In genomic region chr5:55232194-55232984, GRCh38 we compare ENCODE assay signal across 8 cellular contexts.
DNase-seq lines count a peak whose midpoint lies in the region; ATAC-seq lines count a peak whose summit lies in the region.

No MANE protein-coding gene starts in this region.

- no peak overlapping the region for H3K27ac ChIP-seq in HUES6 (ENCODE audit: low read depth, low read length)

- peaks cover 41% of the 10 kb centered on the region for H3K4me1 Mint-ChIP-seq in activated T-cell treated with anti-CD3 and anti-CD28 coated beads, Interleukin-2, amount 50 U/mL, for 24 hours (ENCODE audit: low read depth)

- peaks cover 97% of the 10 kb centered on the region for H3K27me3 ChIP-seq in HUES6 (ENCODE audit: control insufficient read depth, insufficient read depth, low read length)

- no peak for ATAC-seq in GM18861 (IDR thresholded peaks at IDR 0.05; ENCODE audit: unreplicated experiment)

- peak overlapping the region; percentile 37 for H3K27ac Mint-ChIP-seq in activated T-cell treated with anti-CD3 and anti-CD28 coated beads, Interleukin-2, amount 50 U/mL, for 24 hours

- H3K9ac ChIP-seq in HUES6 (ENCODE audit: low read length): peak overlapping the region; percentile 17

- H3K4me3 ChIP-seq in HUES6 (ENCODE audit: low read depth, low read length): peak overlapping the region; percentile 65

- DNase-seq in NCI-H524 (lab: John Stamatoyannopoulos, UW): peak; percentile 27 to 59
- no peak for DNase-seq in NCI-H524 treated with DMSO at 0.1 percent for 48 hours (lab: John Stamatoyannopoulos, UW)
- peak; percentile 60 for DNase-seq in activated T-cell treated with anti-CD3 and anti-CD28 coated beads, Interleukin-2, amount 50 U/mL, for 24 hours
- peak; percentile 64 for DNase-seq in glomerular visceral epithelial cell (ENCODE audit: extremely low spot score)
- DNase-seq in posterior cingulate gyrus: peak in 6 of 10 donors; percentile 30 to 87 (median 62)
- no peak for DNase-seq in pons (ENCODE audit: low spot score)

- H3K27me3 Mint-ChIP-seq in activated T-cell treated with anti-CD3 and anti-CD28 coated beads, Interleukin-2, amount 50 U/mL, for 24 hours: peaks cover 91% of the 10 kb centered on the region

- no peaks in the 10 kb centered on the region for H3K36me3 Mint-ChIP-seq in activated T-cell treated with anti-CD3 and anti-CD28 coated beads, Interleukin-2, amount 50 U/mL, for 24 hours (ENCODE audit: low read depth)

- peak overlapping the region; percentile 71 for H3K4me3 Mint-ChIP-seq in activated T-cell treated with anti-CD3 and anti-CD28 coated beads, Interleukin-2, amount 50 U/mL, for 24 hours

- no peaks in the 10 kb centered on the region for H3K9me3 Mint-ChIP-seq in activated T-cell treated with anti-CD3 and anti-CD28 coated beads, Interleukin-2, amount 50 U/mL, for 24 hours

- no peaks in the 10 kb centered on the region for H3K36me3 ChIP-seq in HUES6 (ENCODE audit: control insufficient read depth, insufficient read depth, low read length)

- H3K9me3 ChIP-seq in HUES6 (ENCODE audit: control insufficient read depth, insufficient read depth, low read depth, low read length): no peaks in the 10 kb centered on the region

- peaks cover 33% of the 10 kb centered on the region for H3K4me1 ChIP-seq in HUES6 (ENCODE audit: control insufficient read depth, insufficient read depth, low read length)

- intact Hi-C loops in posterior cingulate gyrus (cut with DNase I): loop anchor here (5.0 kb wide), 1 partner anchor 55 kb away; no protein-coding TSS in a partner anchor

Comparison
In these comparisons a context has a peak if more than half of its experiments do, and no peak if none do; other contexts are left out.
1. DNase-seq: peak in NCI-H524 (2 of 2), activated T-cell treated with anti-CD3 and anti-CD28 coated beads, Interleukin-2, amount 50 U/mL, for 24 hours (single experiment), glomerular visceral epithelial cell (single experiment) and posterior cingulate gyrus (6 of 10); none in NCI-H524 treated with DMSO at 0.1 percent for 48 hours (single experiment) and pons (single experiment).